ENCODE assay signal across 23 cellular contexts in the genomic region with DNA sequence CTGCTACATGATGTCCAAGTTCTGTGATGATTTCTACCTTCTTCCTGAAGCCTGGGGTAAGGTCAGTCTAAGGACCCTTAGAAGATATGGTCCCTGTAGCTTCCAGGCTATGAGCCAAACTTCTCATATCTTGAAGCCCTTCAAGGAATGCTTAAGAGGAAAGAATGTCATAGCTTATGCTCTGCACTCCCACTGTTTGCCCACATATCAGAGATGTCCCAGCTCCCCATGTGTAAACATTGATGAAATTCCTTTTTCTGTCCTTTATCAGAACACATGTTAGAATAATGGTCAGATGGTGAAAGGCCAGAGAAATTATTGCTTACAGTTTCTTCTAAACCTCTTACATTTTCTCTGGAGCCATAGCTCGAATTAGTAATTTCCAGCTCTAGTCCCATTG. TPM values are rescaled to one million over a fixed set of nuclear protein-coding genes. Genes with fewer than 3 reads are reported as not detected.
DNase-seq lines count a peak whose midpoint lies in the region; ATAC-seq, FAIRE-seq and TF ChIP-seq lines count a peak whose summit lies in the region.
"Had no signal": no experiment of that assay in that cellular context is flagged by ENCODE, and none has a peak within 500 bp of the region (broad histone marks: within the 10 kb centered on the region; RNA-seq: fewer than 3 reads in every experiment).

No MANE protein-coding gene starts in this region.

- H3K4me1 ChIP-seq in A549 (peaks cover 10% of the 10 kb centered on the region; the same call in 2 of the 3 replicates), astrocyte (ENCODE audit: insufficient read depth, low read length) (no peaks in the 10 kb centered on the region), mesendoderm (ENCODE audit: control insufficient read depth, low read depth, low read length) (no peaks in the 10 kb centered on the region), PC-3 (ENCODE audit: insufficient read depth, low read length) (no peaks in the 10 kb centered on the region)
- H3K4me1 ChIP-seq: Peyer's patch had no signal

- no peak overlapping the region for H4K8ac ChIP-seq in mesendoderm (ENCODE audit: low read depth, low read length)

- H4K20me1 ChIP-seq in astrocyte (ENCODE audit: insufficient read depth, low read length) = no peaks in the 10 kb centered on the region
- H4K20me1 ChIP-seq in PC-3 (ENCODE audit: low read length) = no peaks in the 10 kb centered on the region

- DNase-seq in A549 (ENCODE audit: low read depth in 1 of 2, low spot score in 1 of 2) = no peak
- peak; percentile 5 for DNase-seq in astrocyte (ENCODE audit: low read depth)
- DNase-seq in fibroblast of the aortic adventitia (ENCODE audit: low read depth) = peak; percentile 26
- peak; percentile 35 for DNase-seq in mesendoderm
- no peak for DNase-seq in PC-3
- no peak for DNase-seq in activated effector memory CD4-positive, alpha-beta T cell treated with Interleukin-2 at 50 U/mL for 16 hours
- no peak for DNase-seq in T-helper 2 cell
- no peak for DNase-seq in nephron progenitor cell
- DNase-seq: 8988T, H9, Kasumi-1, NCI-H1092 treated with DMSO at 0.1 percent for 48 hours, NCI-H1436, NCI-H187, NCI-H2081 treated with DMSO at 0.1 percent for 48 hours, NCI-H2171, NCI-H226, NCI-H510A, NCI-H69, Peyer's patch, SIG-M5 had no signal

- H2AFZ ChIP-seq in astrocyte (ENCODE audit: low read depth, low read length) (no peak overlapping the region), PC-3 (ENCODE audit: low read length) (no peak overlapping the region)
- H2AFZ ChIP-seq: GM23338 had no signal

- no peaks in the 10 kb centered on the region for H3K79me1 ChIP-seq in mesendoderm (ENCODE audit: low read length)

- intact Hi-C loops in PC-3 (cut with micrococcal nuclease) = no loop called here

- no peak overlapping the region for H3K56ac ChIP-seq in mesendoderm (ENCODE audit: low read length)

- H3K27ac ChIP-seq in A549 (peak overlapping the region in 1 of 2 experiments; percentile 14; a peak in 1 of 6 replicates), astrocyte (ENCODE audit: low read depth, low read length) (no peak overlapping the region), mesendoderm (ENCODE audit: low read depth, low read length) (no peak overlapping the region), PC-3 (ENCODE audit: low read length) (no peak overlapping the region)
- H3K27ac ChIP-seq: Peyer's patch had no signal

- BruUV-seq in PC-3 (replicated peaks; lab: Mats Ljungman, UMichigan) = no TSS peak

- H3K9me3 ChIP-seq in A549 = no peaks in the 10 kb centered on the region
- peaks cover 6% of the 10 kb centered on the region for H3K9me3 ChIP-seq in astrocyte (ENCODE audit: insufficient read depth, low read depth, low read length)
- no peaks in the 10 kb centered on the region for H3K9me3 ChIP-seq in PC-3 (ENCODE audit: low read length)

- no peak overlapping the region for H3K23ac ChIP-seq in mesendoderm (ENCODE audit: low read length)

- H3K18ac ChIP-seq in mesendoderm (ENCODE audit: low read length) = no peak overlapping the region

- H3K36me3 ChIP-seq in astrocyte (ENCODE audit: insufficient read depth, low read length) (no peaks in the 10 kb centered on the region), mesendoderm (ENCODE audit: control insufficient read depth, insufficient read depth, low read length) (no peaks in the 10 kb centered on the region), PC-3 (ENCODE audit: low read depth, low read length) (no peaks in the 10 kb centered on the region)
- H3K36me3 ChIP-seq: Peyer's patch had no signal

- H2BK120ac ChIP-seq in mesendoderm (ENCODE audit: low read depth, low read length) = no peak overlapping the region

- no peak overlapping the region for H2BK15ac ChIP-seq in mesendoderm (replicated peaks; ENCODE audit: low read depth)

- H3K36me3 Mint-ChIP-seq in astrocyte (ENCODE audit: low read depth, unreplicated experiment) = no peaks in the 10 kb centered on the region
- H3K36me3 Mint-ChIP-seq in nephron progenitor cell (ENCODE audit: low read depth) = no peaks in the 10 kb centered on the region

- no peak overlapping the region for H4K5ac ChIP-seq in mesendoderm (ENCODE audit: low read length)

- peaks cover 6% of the 10 kb centered on the region for H3K9me3 Mint-ChIP-seq in astrocyte (ENCODE audit: unreplicated experiment)
- H3K9me3 Mint-ChIP-seq in nephron progenitor cell = peaks cover 5% of the 10 kb centered on the region
- H3K9me3 Mint-ChIP-seq: GM23338, H9 had no signal

- H3K4me3 Mint-ChIP-seq in astrocyte (ENCODE audit: unreplicated experiment) (no peak overlapping the region), nephron progenitor cell (no peak overlapping the region)
- H3K4me3 Mint-ChIP-seq: GM23338, H9 had no signal

- H3K4me1 Mint-ChIP-seq in astrocyte (ENCODE audit: low read depth, unreplicated experiment) = no peaks in the 10 kb centered on the region
- no peaks in the 10 kb centered on the region for H3K4me1 Mint-ChIP-seq in nephron progenitor cell

- no peak overlapping the region for H3K27ac Mint-ChIP-seq in astrocyte (ENCODE audit: unreplicated experiment)
- no peak overlapping the region for H3K27ac Mint-ChIP-seq in nephron progenitor cell
- H3K27ac Mint-ChIP-seq: GM23338, H9 had no signal

- H3F3A ChIP-seq in PC-3 (ENCODE audit: low read length, unreplicated experiment) = no peaks in the 10 kb centered on the region

- POLR2A ChIA-PET in A549 (lab: Yijun Ruan, JAX) (interaction anchor here (1.0 kb wide), 1 partner anchor 287 kb away, joined by 3 read pairs; the partner anchor contains the start of gene UNC13B), PC-3 (lab: Charles Lee; ENCODE audit: unreplicated experiment) (no interaction called here)

- H3K4me2 ChIP-seq in A549 = peak overlapping the region; percentile 46; the same call in 2 of the 3 replicates
- no peak overlapping the region for H3K4me2 ChIP-seq in astrocyte (ENCODE audit: low read length)
- no peak overlapping the region for H3K4me2 ChIP-seq in mesendoderm (ENCODE audit: low read length)
- no peak overlapping the region for H3K4me2 ChIP-seq in PC-3 (ENCODE audit: low read length)
- H3K4me2 ChIP-seq: GM23338 had no signal

- no peak overlapping the region for H2AK5ac ChIP-seq in mesendoderm (ENCODE audit: low read length)

- ATAC-seq in A549 = peak in 1 of 2 experiments; percentile 63; a peak in 3 of 6 replicates
- no peak for ATAC-seq in PC-3
- ATAC-seq: GM23338 had no signal

- H3K4ac ChIP-seq in mesendoderm (ENCODE audit: low read depth, low read length) = no peak overlapping the region

- no peak overlapping the region for H3K9ac ChIP-seq in astrocyte (ENCODE audit: low read length)
- no peak overlapping the region for H3K9ac ChIP-seq in mesendoderm (ENCODE audit: low read length)
- H3K9ac ChIP-seq in PC-3 (ENCODE audit: low read length) = no peak overlapping the region

- H2BK5ac ChIP-seq in mesendoderm (ENCODE audit: low read length) = no peak overlapping the region

- TF ChIP-seq CTCF in A549 (IDR thresholded peaks at IDR 0.05) (no peak), astrocyte (IDR thresholded peaks at IDR 0.05; ENCODE audit: insufficient read depth, low read depth, low read length) (no peak), fibroblast of the aortic adventitia (IDR thresholded peaks at IDR 0.05; ENCODE audit: insufficient read depth, low read length) (no peak), PC-3 (conservative IDR thresholded peaks at IDR 0.05; ENCODE audit: low read depth, low read length) (no peak), nephron progenitor cell (IDR thresholded peaks at IDR 0.05) (no peak)

- H3K4me3 ChIP-seq in A549 (no peak overlapping the region), astrocyte (ENCODE audit: insufficient read depth, low read depth, low read length) (no peak overlapping the region), fibroblast of the aortic adventitia (ENCODE audit: low read depth, low read length) (no peak overlapping the region), mesendoderm (ENCODE audit: low read length) (no peak overlapping the region), PC-3 (ENCODE audit: low read length) (no peak overlapping the region)
- H3K4me3 ChIP-seq: GM23338, Peyer's patch had no signal

- no peak for TF ChIP-seq POLR2A in A549 (IDR thresholded peaks at IDR 0.05; ENCODE audit: low read length)

- no peaks in the 10 kb centered on the region for H3K9me2 ChIP-seq in PC-3 (replicated peaks; ENCODE audit: low read length)

- no peak for TF ChIP-seq EP300 in A549 (IDR thresholded peaks at IDR 0.05)

- CTCF ChIA-PET in A549 (lab: Yijun Ruan, JAX) = interaction anchor here (0.6 to 1.4 kb wide), 5 partner anchors 11 to 352 kb away, joined by 3 to 4 read pairs (median 3); no protein-coding TSS in a partner anchor
- CTCF ChIA-PET in PC-3 (lab: Charles Lee) = no interaction called here

- H3K79me2 ChIP-seq in astrocyte (ENCODE audit: insufficient read depth, low read length) (no peaks in the 10 kb centered on the region), mesendoderm (ENCODE audit: control insufficient read depth, insufficient read depth, low read length) (no peaks in the 10 kb centered on the region), PC-3 (ENCODE audit: low read length) (no peaks in the 10 kb centered on the region)

- no peak for TF ChIP-seq RAD21 in A549 (conservative IDR thresholded peaks at IDR 0.05 in 1 of 2, IDR thresholded peaks at IDR 0.05 in 1 of 2)

- 13% methylated on average over 1 of the region's 1 CpG for WGBS in A549 (ENCODE audit: missing lambda C conversion rate)
- no CpG with 5 or more reads among the region's 1 CpG for WGBS in mesendoderm (ENCODE audit: extremely low coverage, insufficient coverage, low lambda C conversion rate)

- H3K27me3 ChIP-seq in astrocyte (ENCODE audit: insufficient read depth, low read length) (peaks cover 11% of the 10 kb centered on the region), mesendoderm (ENCODE audit: insufficient read depth, low read length, poor library complexity) (no peaks in the 10 kb centered on the region), PC-3 (ENCODE audit: low read length) (no peaks in the 10 kb centered on the region)
- H3K27me3 ChIP-seq: Peyer's patch had no signal

- FAIRE-seq in A549 (lab: Jason Lieb, UNC) = no peak
- FAIRE-seq in astrocyte (lab: Jason Lieb, UNC) = no peak

- H3K27me3 Mint-ChIP-seq in astrocyte (ENCODE audit: low read depth, unreplicated experiment) (peaks cover 27% of the 10 kb centered on the region), nephron progenitor cell (ENCODE audit: low read depth, poor library complexity) (peaks cover 40% of the 10 kb centered on the region)

RNA-seq across cellular contexts. Expression of gene RUSC2, which starts 41.4 kb away (rescaled TPM):
- polyA plus RNA-seq in A549 (2011; rRNA removed) (15.9 and 16.8 TPM in 2 replicates), A549 (2017; fragmentation: RNase III; extraction: RNeasy Plus Mini Kit Qiagen cat#74134 plus additional on column Dnase treatment) (21.0 to 21.6 TPM (median 21.2 TPM) in 3 replicates)
- 17.6 and 25.3 TPM in 2 replicates for polyA plus RNA-seq in A549 (2012; cell fraction: cytosol; rRNA removed)
- polyA plus RNA-seq in A549 (2012; cell fraction: nucleus; rRNA removed) = 67.7 and 81.9 TPM in 2 replicates
- 77.7 and 84.8 TPM in 2 replicates for polyA minus RNA-seq in A549 (2011; rRNA and poly(A)+ RNA removed)
- total RNA-seq in astrocyte (63.8 and 67.4 TPM in 2 replicates), fibroblast of the aortic adventitia (ENCODE audit: low replicate concordance) (19.2 and 32.9 TPM in 2 replicates), PC-3 (2014; rRNA removed) (10.7 and 13.3 TPM in 2 replicates)
- polyA plus RNA-seq in mesendoderm (2013, experiment 1 of 2) = 4.1 TPM
- polyA plus RNA-seq in mesendoderm (2013, experiment 2 of 2) = 3.9 TPM
- total RNA-seq: OCI-LY7 had no signal

Comparison
In these comparisons a context has a peak if more than half of its experiments do, and no peak if none do; other contexts are left out.
1. DNase-seq: peak in astrocyte (single experiment), fibroblast of the aortic adventitia (single experiment) and mesendoderm (single experiment); none in A549 (0 of 2), PC-3 (single experiment), activated effector memory CD4-positive, alpha-beta T cell treated with Interleukin-2 at 50 U/mL for 16 hours (single experiment), T-helper 2 cell (0 of 5) and nephron progenitor cell (single experiment).